Comparison of ENCODE assay signal across 8 cellular contexts in the genomic region with DNA sequence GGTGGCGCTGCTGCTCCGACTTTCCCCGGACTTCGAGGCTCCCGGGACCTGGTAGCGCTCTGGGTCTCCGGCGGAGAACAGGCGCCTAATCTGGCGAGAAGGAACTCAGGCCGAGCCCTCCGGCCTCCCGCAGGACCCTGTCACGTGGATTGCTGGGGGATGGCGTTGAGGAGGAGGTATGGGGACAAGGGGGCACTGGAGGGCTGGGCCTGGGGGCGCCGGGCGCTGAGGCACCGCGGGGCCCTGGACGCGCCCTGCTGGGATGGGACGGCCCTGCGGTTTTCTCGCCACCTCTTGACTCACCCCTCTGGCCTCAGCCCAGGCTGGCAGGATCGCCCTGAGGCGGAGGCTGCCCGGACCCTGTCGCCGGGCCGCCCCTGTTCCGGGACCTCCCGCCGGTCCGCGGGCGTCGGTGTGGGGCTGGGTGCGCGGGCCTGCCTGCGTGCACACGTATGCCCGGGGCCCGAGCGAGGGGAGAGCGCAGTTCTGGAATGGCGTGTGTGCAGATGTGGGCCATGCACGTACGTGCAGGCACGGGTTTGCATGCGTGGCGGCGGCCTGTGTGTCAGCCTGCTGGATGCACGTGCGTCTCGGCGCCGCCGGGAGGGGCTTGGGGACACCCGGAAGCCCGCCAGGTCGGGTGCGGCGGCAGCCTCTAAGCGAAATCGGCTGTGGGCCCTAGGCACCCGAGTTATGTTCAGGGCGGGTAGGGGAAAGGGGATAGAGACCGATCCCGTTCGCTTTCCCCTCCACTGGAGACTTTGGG. TPM values are rescaled to one million over a fixed set of nuclear protein-coding genes. Genes with fewer than 3 reads are reported as not detected.
A peak's percentile ranks its signal among the peaks of the same experiment; 100 is the strongest.
DNase-seq lines count a peak whose midpoint lies in the region; ATAC-seq lines count a peak whose summit lies in the region.

No MANE protein-coding gene starts in this region.

- H3K9ac ChIP-seq in mesenchymal stem cell (ENCODE audit: low read length), result peak overlapping the region; percentile 99

- peak overlapping the region; percentile 97 for H3K4me2 ChIP-seq in mesenchymal stem cell (ENCODE audit: low read length, poor library complexity, severe bottlenecking)

- H4K91ac ChIP-seq in mesenchymal stem cell (ENCODE audit: low read length), result peak overlapping the region; percentile 77

- peaks cover 12% of the 10 kb centered on the region for H3K4me1 ChIP-seq in ectodermal cell (ENCODE audit: control insufficient read depth, insufficient read depth, low read length)
- peaks cover 28% of the 10 kb centered on the region for H3K4me1 ChIP-seq in mesenchymal stem cell (ENCODE audit: control insufficient read depth, insufficient read depth, low read depth, low read length)

- H2BK5ac ChIP-seq in mesenchymal stem cell (ENCODE audit: low read depth, low read length, poor library complexity, severe bottlenecking), result no peak overlapping the region

- H2AFZ ChIP-seq in mesenchymal stem cell (ENCODE audit: low read depth, low read length), result peak overlapping the region; percentile 7

- peak overlapping the region; percentile 91 for H2BK15ac ChIP-seq in mesenchymal stem cell (ENCODE audit: low read depth, poor library complexity, severe bottlenecking)

- H3K79me1 ChIP-seq in mesenchymal stem cell (replicated peaks; ENCODE audit: low read length, poor library complexity, severe bottlenecking), result peaks cover 2% of the 10 kb centered on the region

- peak; percentile 34 for ATAC-seq in HG02571 (IDR thresholded peaks at IDR 0.05; ENCODE audit: unreplicated experiment)

- H3K9me3 Mint-ChIP-seq in activated CD4-positive, alpha-beta memory T cell treated with anti-CD3 and anti-CD28 coated beads, Interleukin-2, amount 10 ng/mL, durations not matched to agents 7 days and 5 days, result no peaks in the 10 kb centered on the region

- H2BK120ac ChIP-seq in mesenchymal stem cell (ENCODE audit: low read depth, low read length), result peak overlapping the region; percentile 84

- H3K23ac ChIP-seq in mesenchymal stem cell (ENCODE audit: low read length in 2 of 2), result peak overlapping the region in 1 of 2 experiments; percentile 86

- H3K27ac ChIP-seq in ectodermal cell (ENCODE audit: insufficient read depth, low read depth, low read length, poor library complexity, severe bottlenecking), result no peak overlapping the region
- no peak overlapping the region for H3K27ac ChIP-seq in mesenchymal stem cell (ENCODE audit: low read length, poor library complexity, severe bottlenecking)

- peak overlapping the region; percentile 56 to 75 for H2BK12ac ChIP-seq in mesenchymal stem cell (ENCODE audit: low read length in 2 of 2)

- no peaks in the 10 kb centered on the region for H3K36me3 ChIP-seq in ectodermal cell (ENCODE audit: control insufficient read depth, insufficient read depth, low read length)
- H3K36me3 ChIP-seq in mesenchymal stem cell (ENCODE audit: control insufficient read depth in 1 of 2, insufficient read depth in 2 of 2, low read depth in 1 of 2, low read length in 2 of 2), result peaks cover 13 to 16% of the 10 kb centered on the region in 2 experiments

- H3K4me3 ChIP-seq in ectodermal cell (ENCODE audit: insufficient read depth, low read depth, low read length) (peak overlapping the region; percentile 52), mesenchymal stem cell (ENCODE audit: insufficient read depth in 1 of 2, low read depth in 1 of 2, low read length in 2 of 2) (peak overlapping the region; percentile 76 to 91)

- H3K4ac ChIP-seq in mesenchymal stem cell (ENCODE audit: low read depth in 1 of 2, low read length in 2 of 2), result peak overlapping the region; percentile 8 to 95

- peak overlapping the region; percentile 90 for H3K27ac Mint-ChIP-seq in activated CD4-positive, alpha-beta memory T cell treated with anti-CD3 and anti-CD28 coated beads, Interleukin-2, amount 10 ng/mL, durations not matched to agents 7 days and 5 days

- no peaks in the 10 kb centered on the region for H3K27me3 Mint-ChIP-seq in activated CD4-positive, alpha-beta memory T cell treated with anti-CD3 and anti-CD28 coated beads, Interleukin-2, amount 10 ng/mL, durations not matched to agents 7 days and 5 days

- H3K36me3 Mint-ChIP-seq in activated CD4-positive, alpha-beta memory T cell treated with anti-CD3 and anti-CD28 coated beads, Interleukin-2, amount 10 ng/mL, durations not matched to agents 7 days and 5 days (ENCODE audit: low read depth), result peaks cover 37% of the 10 kb centered on the region

- peaks cover 62% of the 10 kb centered on the region for H3K4me1 Mint-ChIP-seq in activated CD4-positive, alpha-beta memory T cell treated with anti-CD3 and anti-CD28 coated beads, Interleukin-2, amount 10 ng/mL, durations not matched to agents 7 days and 5 days

- 0 to 1% methylated on average over 71 of the region's 71 CpGs for WGBS in ectodermal cell, 2 experiments
- 1% methylated on average over 56 of the region's 71 CpGs for WGBS in mesenchymal stem cell

- CTCF ChIA-PET in activated CD4-positive, alpha-beta memory T cell treated with anti-CD3 and anti-CD28 coated beads, Interleukin-2, amount 10 ng/mL, durations not matched to agents 7 days and 5 days (lab: Charles Lee), result interaction anchor here (0.9 to 3.0 kb wide), 17 partner anchors 23 to 207 kb away, joined by 3 to 53 read pairs (median 7); partner anchors contain the start of genes MAN2C1, PPCDC and SCAMP5

- H3K9me3 ChIP-seq in ectodermal cell (ENCODE audit: control insufficient read depth, low read length) (no peaks in the 10 kb centered on the region), mesenchymal stem cell (ENCODE audit: control insufficient read depth, low read length) (no peaks in the 10 kb centered on the region)

- peak overlapping the region in 1 of 2 experiments; percentile 19 for H3K14ac ChIP-seq in mesenchymal stem cell (ENCODE audit: low read length in 2 of 2)

- H3K27me3 ChIP-seq in ectodermal cell (ENCODE audit: control insufficient read depth, insufficient read depth, low read length, poor library complexity, severe bottlenecking) (peaks cover 48% of the 10 kb centered on the region), mesenchymal stem cell (ENCODE audit: control insufficient read depth in 1 of 2, insufficient read depth in 1 of 2, low read length in 2 of 2) (peaks cover 16 to 30% of the 10 kb centered on the region in 2 experiments)

- peak overlapping the region; percentile 54 to 93 for H3K18ac ChIP-seq in mesenchymal stem cell (ENCODE audit: low read depth in 1 of 2, low read length in 2 of 2)

- no peak overlapping the region for H2AK5ac ChIP-seq in mesenchymal stem cell (ENCODE audit: low read length, severe bottlenecking)

- H3K4me3 Mint-ChIP-seq in activated CD4-positive, alpha-beta memory T cell treated with anti-CD3 and anti-CD28 coated beads, Interleukin-2, amount 10 ng/mL, durations not matched to agents 7 days and 5 days, result peak overlapping the region; percentile 92

- H4K8ac ChIP-seq in mesenchymal stem cell (ENCODE audit: low read length), result peak overlapping the region; percentile 73

- DNase-seq in DMS 273 (lab: John Stamatoyannopoulos, UW; ENCODE audit: unreplicated experiment), result peak; percentile 75
- DNase-seq in DMS 273 treated with DMSO at 0.1 percent for 48 hours (lab: John Stamatoyannopoulos, UW), result no peak
- peak; percentile 6 for DNase-seq in NCI-H2227 treated with DMSO at 0.1 percent for 48 hours (lab: John Stamatoyannopoulos, UW)
- DNase-seq in activated CD4-positive, alpha-beta memory T cell treated with anti-CD3 and anti-CD28 coated beads, Interleukin-2, amount 10 ng/mL, durations not matched to agents 7 days and 5 days, result peak; percentile 90
- DNase-seq in mesenchymal stem cell, result peak; percentile 86
- peak; percentile 72 to 76 for DNase-seq in stimulated activated CD8-positive, alpha-beta memory T cell treated with anti-CD3 and anti-CD28 coated beads, Interleukin-15, amount 100 ng/mL, for 4 hours (ENCODE audit: low read depth in 2 of 2)

- POLR2A ChIA-PET in activated CD4-positive, alpha-beta memory T cell treated with anti-CD3 and anti-CD28 coated beads, Interleukin-2, amount 10 ng/mL, durations not matched to agents 7 days and 5 days (lab: Charles Lee), result interaction anchor here (0.8 to 4.5 kb wide), 26 partner anchors 34 to 640 kb away, joined by 3 to 50 read pairs (median 6); partner anchors contain the start of genes PPCDC, SIN3A and UBE2Q2

RNA-seq across cellular contexts. Expression of gene C15orf39, which starts 0.8 kb away (rescaled TPM):
- 10 to 100 TPM; 65.0 to 69.2 TPM for total RNA-seq in activated CD4-positive, alpha-beta memory T cell treated with anti-CD3 and anti-CD28 coated beads, Interleukin-2, amount 10 ng/mL, durations not matched to agents 7 days and 5 days
- polyA plus RNA-seq in ectodermal cell (2013, experiment 1 of 4), result 7.9 TPM
- polyA plus RNA-seq in ectodermal cell (2013, experiment 2 of 4), result 10.5 TPM
- polyA plus RNA-seq in ectodermal cell (2013, experiment 3 of 4), result 7.4 TPM
- 8.9 TPM for polyA plus RNA-seq in ectodermal cell (2013, experiment 4 of 4)
- 12.4 TPM for polyA plus RNA-seq in mesenchymal stem cell (2013, experiment 1 of 2)
- polyA plus RNA-seq in mesenchymal stem cell (2013, experiment 2 of 2), result 12.2 TPM

RNA-seq across cellular contexts. Expression of gene GOLGA6C, which starts 55.7 kb away (rescaled TPM):
- not detected for total RNA-seq in activated CD4-positive, alpha-beta memory T cell treated with anti-CD3 and anti-CD28 coated beads, Interleukin-2, amount 10 ng/mL, durations not matched to agents 7 days and 5 days
- not detected for polyA plus RNA-seq in ectodermal cell (2013, experiment 1 of 4)
- polyA plus RNA-seq in ectodermal cell (2013, experiment 2 of 4), result not detected
- polyA plus RNA-seq in ectodermal cell (2013, experiment 3 of 4), result not detected
- not detected for polyA plus RNA-seq in ectodermal cell (2013, experiment 4 of 4)
- polyA plus RNA-seq in mesenchymal stem cell (2013, experiment 1 of 2), result not detected
- not detected for polyA plus RNA-seq in mesenchymal stem cell (2013, experiment 2 of 2)
